In the genomic region with DNA sequence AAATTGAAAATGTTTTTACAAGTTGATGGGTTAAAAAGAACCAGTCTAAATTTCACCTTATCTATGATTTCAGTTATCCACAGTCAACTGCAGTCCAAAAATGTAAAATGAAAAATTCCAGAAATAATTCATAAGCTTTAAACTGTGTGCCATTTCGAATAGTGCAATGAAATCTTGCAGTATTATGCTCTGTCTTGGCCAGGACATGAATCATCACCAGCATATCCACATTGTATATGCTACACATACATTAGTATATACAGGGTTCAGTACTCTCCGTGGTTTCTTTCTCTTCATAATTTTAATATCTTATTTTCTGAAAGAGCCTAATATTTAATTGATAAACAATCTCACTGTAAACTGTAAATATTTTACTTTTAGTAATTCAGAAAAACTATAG, we compare ENCODE assay signal across 28 cellular contexts. TPM values are rescaled to one million over a fixed set of nuclear protein-coding genes. Genes with fewer than 3 reads are reported as not detected.
DNase-seq lines count a peak whose midpoint lies in the region; FAIRE-seq and TF ChIP-seq lines count a peak whose summit lies in the region.
"Had no signal": no experiment of that assay in that cellular context is flagged by ENCODE, and none has a peak within 500 bp of the region (broad histone marks: within the 10 kb centered on the region; RNA-seq: fewer than 3 reads in every experiment).

No MANE protein-coding gene starts in this region.

- no peak for TF ChIP-seq POLR2A in endothelial cell of umbilical vein (IDR thresholded peaks at IDR 0.05; ENCODE audit: low read depth, low read length)

- peaks cover 5 to 31% of the 10 kb centered on the region in 2 experiments; a peak in 3 of 4 replicates for H3K4me1 ChIP-seq in SK-N-SH (ENCODE audit: control insufficient read depth in 1 of 2, insufficient read depth in 2 of 2, low read depth in 1 of 2, low read length in 1 of 2)
- peaks cover 14% of the 10 kb centered on the region for H3K4me1 ChIP-seq in endothelial cell of umbilical vein (ENCODE audit: control insufficient read depth, extremely low read depth, insufficient read depth, low read length)
- H3K4me1 ChIP-seq in osteoblast (ENCODE audit: insufficient read depth, low read length) = peaks cover 23% of the 10 kb centered on the region
- H3K4me1 ChIP-seq: left ventricle myocardium inferior, prostate gland had no signal

- no peaks in the 10 kb centered on the region for H3K36me3 ChIP-seq in SK-N-SH (replicated peaks in 1 of 2; ENCODE audit: control insufficient read depth in 1 of 2, insufficient read depth in 2 of 2, low read length in 1 of 2)
- no peaks in the 10 kb centered on the region for H3K36me3 ChIP-seq in endothelial cell of umbilical vein (ENCODE audit: control insufficient read depth in 2 of 2, extremely low read depth in 1 of 2, insufficient read depth in 2 of 2, low read length in 2 of 2)
- H3K36me3 ChIP-seq in osteoblast (ENCODE audit: insufficient read depth, low read length) = no peaks in the 10 kb centered on the region
- H3K36me3 ChIP-seq: adrenal gland, heart right ventricle, left ventricle myocardium inferior, prostate gland, thoracic aorta had no signal

- no peak for FAIRE-seq in endothelial cell of umbilical vein (lab: Jason Lieb, UNC)
- FAIRE-seq: GM12891, GM19239 had no signal

- H2AFZ ChIP-seq in SK-N-SH (ENCODE audit: low read depth) (no peak overlapping the region), endothelial cell of umbilical vein (ENCODE audit: low read depth, low read length) (no peak overlapping the region), osteoblast (ENCODE audit: low read length) (no peak overlapping the region)
- H2AFZ ChIP-seq: GM23338 had no signal

- dilution Hi-C loops in endothelial cell of umbilical vein (cut with MboI; ENCODE audit: extremely low pct_ligation_motif_present, low sequenced_read_pairs) = no loop called here

- H3K4me2 ChIP-seq in SK-N-SH (no peak overlapping the region), endothelial cell of umbilical vein (ENCODE audit: insufficient read depth, low read length) (no peak overlapping the region), osteoblast (ENCODE audit: insufficient read depth, low read length) (no peak overlapping the region)
- H3K4me2 ChIP-seq: GM23338 had no signal

- TF ChIP-seq EP300 in SK-N-SH (IDR thresholded peaks at IDR 0.05; ENCODE audit: borderline replicate concordance in 1 of 2, low read depth in 1 of 2, low read length in 1 of 2) = no peak

- no TSS peak for BruUV-seq in endothelial cell of umbilical vein (replicated peaks; lab: Mats Ljungman, UMichigan)

- peaks cover 10% of the 10 kb centered on the region for H3K9me3 Mint-ChIP-seq in HFFc6

- CTCF ChIA-PET in SK-N-SH (lab: Yijun Ruan, JAX) = interaction anchor here (0.6 kb wide), 1 partner anchor 200 kb away, joined by 3 read pairs; no protein-coding TSS in a partner anchor
- CTCF ChIA-PET in endothelial cell of umbilical vein (lab: Charles Lee) = no interaction called here

- no peak for TF ChIP-seq RAD21 in SK-N-SH (IDR thresholded peaks at IDR 0.05; ENCODE audit: low read length)

- H3K9me2 ChIP-seq in SK-N-SH = no peaks in the 10 kb centered on the region

- POLR2A ChIA-PET in SK-N-SH (lab: Yijun Ruan, JAX) (no interaction called here), endothelial cell of umbilical vein (lab: Charles Lee) (no interaction called here)

- H3K27me3 ChIP-seq in SK-N-SH (ENCODE audit: insufficient read depth) (no peaks in the 10 kb centered on the region), endothelial cell of umbilical vein (ENCODE audit: control insufficient read depth in 2 of 2, insufficient read depth in 2 of 2, low read length in 2 of 2) (no peaks in the 10 kb centered on the region), osteoblast (ENCODE audit: insufficient read depth, low read length) (no peaks in the 10 kb centered on the region)
- H3K27me3 ChIP-seq: adrenal gland, heart right ventricle had no signal

- peak overlapping the region; percentile 20; the same call in 1 of the 2 replicates for H3K4me3 Mint-ChIP-seq in HFFc6
- H3K4me3 Mint-ChIP-seq: CD4-positive, alpha-beta memory T cell; GM23338; neural crest cell; stimulated activated memory B cell treated with anti-CD40 and anti-IgM and Interleukin-4, amounts not matched to agents 10 μg/mL and 1 μg/mL and 100 μg/mL, for 72 hours; T-helper 1 cell treated with Interleukin-12 subunit alpha and Interleukin-12 subunit beta and Interleukin-4 antibody, amounts not matched to agents 30 μg/mL and 1 μg/mL, for 36 hours had no signal

- no peaks in the 10 kb centered on the region for H3K9me1 ChIP-seq in endothelial cell of umbilical vein (replicated peaks; ENCODE audit: control insufficient read depth, extremely low read depth, insufficient read depth, low read length)

- H3K9ac ChIP-seq in SK-N-SH (peak overlapping the region; percentile 1; the same call in 1 of the 2 replicates), endothelial cell of umbilical vein (replicated peaks; ENCODE audit: extremely low read depth, insufficient read depth, low read length) (no peak overlapping the region)

- H4K20me1 ChIP-seq in SK-N-SH (ENCODE audit: insufficient read depth) (no peaks in the 10 kb centered on the region), endothelial cell of umbilical vein (replicated peaks; ENCODE audit: control insufficient read depth, extremely low read depth, insufficient read depth, low read length) (no peaks in the 10 kb centered on the region), osteoblast (ENCODE audit: insufficient read depth, low read length) (no peaks in the 10 kb centered on the region)

- peaks cover 73% of the 10 kb centered on the region for H3K79me2 ChIP-seq in SK-N-SH (ENCODE audit: insufficient read depth)
- H3K79me2 ChIP-seq in endothelial cell of umbilical vein (ENCODE audit: control insufficient read depth, insufficient read depth, low read length) = no peaks in the 10 kb centered on the region
- peaks cover 12% of the 10 kb centered on the region for H3K79me2 ChIP-seq in osteoblast (ENCODE audit: insufficient read depth, low read length)

- peaks cover 32% of the 10 kb centered on the region for H3K36me3 Mint-ChIP-seq in HFFc6 (ENCODE audit: low read depth)

- intact Hi-C loops in endothelial cell of umbilical vein (cut with micrococcal nuclease) = no loop called here

- H3K4me1 Mint-ChIP-seq in HFFc6 (ENCODE audit: low read depth) = peaks cover 58% of the 10 kb centered on the region
- H3K4me1 Mint-ChIP-seq: CD4-positive, alpha-beta memory T cell; stimulated activated memory B cell treated with anti-CD40 and anti-IgM and Interleukin-4, amounts not matched to agents 10 μg/mL and 1 μg/mL and 100 μg/mL, for 72 hours had no signal

- 29% methylated on average over 2 of the region's 2 CpGs for WGBS in SK-N-SH (ENCODE audit: low lambda C conversion rate)

- H3K27me3 Mint-ChIP-seq in HFFc6 (ENCODE audit: insufficient read depth) = no peaks in the 10 kb centered on the region
- H3K27me3 Mint-ChIP-seq: CD4-positive, alpha-beta memory T cell had no signal

- DNase-seq in HFFc6 = no peak
- DNase-seq in SK-N-SH = no peak
- DNase-seq in endothelial cell of umbilical vein (ENCODE audit: low read depth, low spot score) = no peak
- no peak for DNase-seq in osteoblast (ENCODE audit: insufficient read length, low spot score, missing footprints)
- DNase-seq in SKM-1 (lab: John Stamatoyannopoulos, UW; ENCODE audit: unreplicated experiment) = no peak
- no peak for DNase-seq in SW 1271 (lab: John Stamatoyannopoulos, UW)
- DNase-seq in NCI-H748 treated with DMSO at 0.1 percent for 48 hours (lab: John Stamatoyannopoulos, UW) = no peak
- DNase-seq: activated CD4-positive, alpha-beta T cell treated with anti-CD3 and anti-CD28 coated beads, Interleukin-2, amount 50 U/mL, for 48 hours; activated effector memory CD4-positive, alpha-beta T cell treated with anti-CD3 and anti-CD28 coated beads, Interleukin-2, amount 50 U/mL, for 16 hours; adrenal gland; caudate nucleus; CD4-positive, alpha-beta memory T cell; DMS153; heart right ventricle; KG1; left ventricle myocardium inferior; NCI-H2029; NCI-H510A treated with DMSO at 0.1 percent for 48 hours; SHP77 treated with DMSO at 0.1 percent for 48 hours; stimulated activated CD4-positive, alpha-beta T cell treated with anti-CD3 and anti-CD28 coated beads, Interleukin-1b, Interleukin-23, amount 100 ng/mL, for 48 hours had no signal

- H3K27ac ChIP-seq in SK-N-SH (ENCODE audit: low read depth in 2 of 2, low read length in 1 of 2) (peak overlapping the region in 1 of 2 experiments; percentile 18; a peak in 2 of 4 replicates), endothelial cell of umbilical vein (ENCODE audit: insufficient read depth, low read depth, low read length) (no peak overlapping the region), osteoblast (ENCODE audit: low read depth, low read length) (peak overlapping the region; percentile 96)
- H3K27ac ChIP-seq: adrenal gland, heart right ventricle, left ventricle myocardium inferior, prostate gland, thoracic aorta had no signal

- H3F3A ChIP-seq in SK-N-SH (replicated peaks; ENCODE audit: insufficient read depth) = peaks cover 22% of the 10 kb centered on the region

- H3K9me3 ChIP-seq in SK-N-SH (no peaks in the 10 kb centered on the region; the same call in 1 of the 2 replicates), endothelial cell of umbilical vein (replicated peaks; ENCODE audit: control insufficient read depth, insufficient read depth, low read length) (no peaks in the 10 kb centered on the region), osteoblast (ENCODE audit: low read depth, low read length) (no peaks in the 10 kb centered on the region)
- H3K9me3 ChIP-seq: adrenal gland, prostate gland had no signal

- no peak for TF ChIP-seq CTCF in HFFc6 (IDR thresholded peaks at IDR 0.05)
- TF ChIP-seq CTCF in SK-N-SH (IDR thresholded peaks at IDR 0.05) = no peak
- no peak for TF ChIP-seq CTCF in endothelial cell of umbilical vein (IDR thresholded peaks at IDR 0.05; ENCODE audit: extremely low read depth in 1 of 2, insufficient read depth in 1 of 2, low read depth in 1 of 2, low read length in 2 of 2)
- no peak for TF ChIP-seq CTCF in osteoblast (IDR thresholded peaks at IDR 0.05; ENCODE audit: extremely low read depth, low read depth, low read length)

- H3K27ac Mint-ChIP-seq in HFFc6 = no peak overlapping the region
- H3K27ac Mint-ChIP-seq: CD4-positive, alpha-beta memory T cell; GM23338; stimulated activated memory B cell treated with anti-CD40 and anti-IgM and Interleukin-4, amounts not matched to agents 10 μg/mL and 1 μg/mL and 100 μg/mL, for 72 hours; T-helper 1 cell treated with Interleukin-12 subunit alpha and Interleukin-12 subunit beta and Interleukin-4 antibody, amounts not matched to agents 30 μg/mL and 1 μg/mL, for 36 hours had no signal

- H3K4me3 ChIP-seq in SK-N-SH (ENCODE audit: low read depth in 2 of 2, low read length in 1 of 2) (no peak overlapping the region), endothelial cell of umbilical vein (replicated peaks in 1 of 3; ENCODE audit: insufficient read depth in 1 of 3, low read depth in 1 of 3, low read length in 3 of 3) (no peak overlapping the region), osteoblast (ENCODE audit: insufficient read depth, low read length) (no peak overlapping the region)
- H3K4me3 ChIP-seq: adrenal gland, GM23338, heart right ventricle, left ventricle myocardium inferior, prostate gland, thoracic aorta had no signal

RNA-seq across cellular contexts. Expression of a gene that starts 45.9 kb away (rescaled TPM):
- 1 to 10 TPM; 7.6 to 8.7 (median 8.0) TPM for total RNA-seq in HFFc6 (2021; fragmentation: NEBNext Ultra II Directional; extraction: Animal tissue kit (Norgen Biotek cat#: 25700))
- polyA plus RNA-seq in SK-N-SH (2012; rRNA removed) (4.8 and 5.5 TPM in 2 replicates), endothelial cell of umbilical vein (3.4 TPM in 2 replicates)
- polyA plus RNA-seq in SK-N-SH (2012; cell fraction: cytosol; rRNA removed) = 3.0 and 3.5 TPM in 2 replicates
- polyA plus RNA-seq in SK-N-SH (2012; cell fraction: nucleus; rRNA removed) = 9.7 and 12.5 TPM in 2 replicates
- total RNA-seq in endothelial cell of umbilical vein (6.4 and 9.1 TPM in 2 replicates), osteoblast (25.3 and 33.6 TPM in 2 replicates)
- 2.4 and 2.9 TPM in 2 replicates for polyA plus RNA-seq in endothelial cell of umbilical vein (2011; cell fraction: cytosol; rRNA removed)
- polyA plus RNA-seq in endothelial cell of umbilical vein (2011; cell fraction: nucleus; rRNA removed) = 9.6 and 10.0 TPM in 2 replicates
- polyA plus RNA-seq in endothelial cell of umbilical vein (2012) = 5.9 and 6.0 TPM in 2 replicates
- polyA minus RNA-seq in endothelial cell of umbilical vein = 11.9 and 34.0 TPM in 2 replicates
- polyA minus RNA-seq in endothelial cell of umbilical vein (2011; cell fraction: cytosol; rRNA and poly(A)+ RNA removed) = 4.9 TPM
- 14.9 and 17.6 TPM in 2 replicates for polyA minus RNA-seq in endothelial cell of umbilical vein (2011; cell fraction: nucleus; rRNA and poly(A)+ RNA removed)
